12 cellular contexts compared by ENCODE assay signal in the genomic region with DNA sequence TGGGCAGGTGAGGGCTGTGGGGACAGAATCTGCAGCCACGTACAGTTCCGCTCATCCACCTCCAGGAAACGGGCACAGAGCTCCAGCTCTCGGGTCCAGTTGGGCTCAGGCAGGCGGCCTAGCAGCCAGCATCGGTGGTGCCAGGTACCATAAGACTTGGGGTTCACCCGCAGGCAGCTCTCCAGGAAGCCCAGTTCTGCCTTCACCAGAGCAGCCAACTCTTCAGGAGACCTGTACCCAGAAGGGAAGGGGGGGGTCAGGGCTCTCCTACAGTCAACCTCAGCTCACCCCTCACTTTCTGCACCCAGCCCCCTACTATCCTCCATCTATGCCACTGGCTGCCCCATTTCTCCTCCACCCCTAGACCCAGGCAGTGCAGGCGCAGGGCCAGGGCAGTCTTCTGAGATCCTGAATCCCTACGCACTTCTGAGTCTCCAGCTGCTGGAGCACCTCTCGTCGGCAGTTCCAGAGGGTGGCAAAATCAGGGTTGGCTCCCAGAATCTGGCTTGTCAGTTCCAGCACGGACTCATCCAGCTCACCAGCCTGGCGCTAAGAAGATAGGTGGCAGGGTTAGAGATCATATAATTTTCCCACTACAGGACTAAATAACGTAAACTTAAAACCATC. TPM values are rescaled to one million over a fixed set of nuclear protein-coding genes. Genes with fewer than 3 reads are reported as not detected.
DNase-seq lines count a peak whose midpoint lies in the region; ATAC-seq, FAIRE-seq and TF ChIP-seq lines count a peak whose summit lies in the region.
"Had no signal": no experiment of that assay in that cellular context is flagged by ENCODE, and none has a peak within 500 bp of the region (broad histone marks: within the 10 kb centered on the region; RNA-seq: fewer than 3 reads in every experiment).

No MANE protein-coding gene starts in this region.

- H4K20me1 ChIP-seq in Loucy (ENCODE audit: insufficient read depth, low read length, poor library complexity, severe bottlenecking) (no peaks in the 10 kb centered on the region), astrocyte (ENCODE audit: insufficient read depth, low read length) (no peaks in the 10 kb centered on the region)

- intact Hi-C loops in Caco-2 (cut with micrococcal nuclease; ENCODE audit: unreplicated experiment) (no loop called here), testis (cut with DNase I; ENCODE audit: low total_unique reads) (no loop called here)

- H3K4me2 ChIP-seq in Loucy (ENCODE audit: low read depth, low read length, poor library complexity, severe bottlenecking) (peak overlapping the region; percentile 97), astrocyte (ENCODE audit: low read length) (no peak overlapping the region)

- H3K36me3 ChIP-seq in Caco-2 (ENCODE audit: control insufficient read depth, insufficient read depth, low read length) (no peaks in the 10 kb centered on the region), Loucy (ENCODE audit: insufficient read depth, low read length) (no peaks in the 10 kb centered on the region), astrocyte (ENCODE audit: insufficient read depth, low read length) (peaks cover 7% of the 10 kb centered on the region), testis (ENCODE audit: low read depth, missing control alignments) (no peaks in the 10 kb centered on the region)

- H3K9me3 ChIP-seq in Caco-2: no peaks in the 10 kb centered on the region
- H3K9me3 ChIP-seq in Loucy (ENCODE audit: insufficient read depth, low read depth, low read length): no peaks in the 10 kb centered on the region
- H3K9me3 ChIP-seq in astrocyte (ENCODE audit: insufficient read depth, low read depth, low read length): no peaks in the 10 kb centered on the region
- no peaks in the 10 kb centered on the region for H3K9me3 ChIP-seq in testis

- no peak for DNase-seq in Caco-2
- DNase-seq in astrocyte (ENCODE audit: low read depth): no peak
- no peak for DNase-seq in testis
- DNase-seq in NCI-H345 (lab: John Stamatoyannopoulos, UW): no peak
- DNase-seq: activated CD4-positive, alpha-beta T cell treated with anti-CD3 and anti-CD28 coated beads, Interleukin-2, amount 50 U/mL, for 48 hours; foreskin fibroblast; NCI-H2081 had no signal

- H3K4me1 Mint-ChIP-seq in Caco-2 (ENCODE audit: low read depth, unreplicated experiment): peaks cover 11% of the 10 kb centered on the region
- H3K4me1 Mint-ChIP-seq in astrocyte (ENCODE audit: low read depth, unreplicated experiment): peaks cover 7% of the 10 kb centered on the region
- H3K4me1 Mint-ChIP-seq in nephron: peaks cover 14% of the 10 kb centered on the region

- H3K4me3 ChIP-seq in Caco-2 (ENCODE audit: low read depth, low read length) (no peak overlapping the region), Loucy (ENCODE audit: low read length, poor library complexity, severe bottlenecking) (peak overlapping the region; percentile 84), astrocyte (ENCODE audit: insufficient read depth, low read depth, low read length) (no peak overlapping the region), testis (no peak overlapping the region)

- FAIRE-seq in astrocyte (lab: Jason Lieb, UNC): no peak
- FAIRE-seq: islet of Langerhans had no signal

- H3K9me2 ChIP-seq in Loucy (replicated peaks; ENCODE audit: low read depth, low read length): no peaks in the 10 kb centered on the region

- POLR2A ChIA-PET in Caco-2 (lab: Charles Lee): interaction anchor here (0.5 to 2.1 kb wide), 2 partner anchors 27 to 172 kb away, joined by 3 to 39 read pairs; partner anchors contain the start of gene TINF2

- H3K27me3 Mint-ChIP-seq in Caco-2 (ENCODE audit: insufficient read depth, unreplicated experiment) (no peaks in the 10 kb centered on the region), astrocyte (ENCODE audit: low read depth, unreplicated experiment) (no peaks in the 10 kb centered on the region), nephron (ENCODE audit: low read depth) (no peaks in the 10 kb centered on the region)

- no peak for TF ChIP-seq CTCF in Caco-2 (IDR thresholded peaks at IDR 0.05; ENCODE audit: insufficient read depth in 1 of 2, low read depth in 1 of 2, low read length in 1 of 2, severe bottlenecking in 1 of 2, unreplicated experiment in 1 of 2)
- TF ChIP-seq CTCF in Loucy (conservative IDR thresholded peaks at IDR 0.05; ENCODE audit: low read length): no peak
- TF ChIP-seq CTCF in astrocyte (IDR thresholded peaks at IDR 0.05; ENCODE audit: insufficient read depth, low read depth, low read length): no peak
- TF ChIP-seq CTCF in nephron (IDR thresholded peaks at IDR 0.05; ENCODE audit: unreplicated experiment in 3 of 3): no peak
- no peak for TF ChIP-seq CTCF in testis (IDR thresholded peaks at IDR 0.05)

- TF ChIP-seq POLR2A in testis (IDR thresholded peaks at IDR 0.05): no peak

- H3K4me3 Mint-ChIP-seq in Caco-2 (ENCODE audit: unreplicated experiment) (no peak overlapping the region), astrocyte (ENCODE audit: unreplicated experiment) (peak overlapping the region; percentile 92), nephron (peak overlapping the region; percentile 90 to 96 (median 95))

- H3K27me3 ChIP-seq in Caco-2 (replicated peaks; ENCODE audit: control insufficient read depth, insufficient read depth, low read length): no peaks in the 10 kb centered on the region
- no peaks in the 10 kb centered on the region for H3K27me3 ChIP-seq in Loucy (ENCODE audit: insufficient read depth, low read length, poor library complexity, severe bottlenecking)
- no peaks in the 10 kb centered on the region for H3K27me3 ChIP-seq in astrocyte (ENCODE audit: insufficient read depth, low read length)
- no peaks in the 10 kb centered on the region for H3K27me3 ChIP-seq in testis
- H3K27me3 ChIP-seq: dorsolateral prefrontal cortex had no signal

- H3K27ac ChIP-seq in astrocyte (ENCODE audit: low read depth, low read length) (no peak overlapping the region), testis (no peak overlapping the region)

- CTCF ChIA-PET in Caco-2 (lab: Charles Lee): interaction anchor here (0.9 to 1.8 kb wide), 3 partner anchors 27 to 162 kb away, joined by 4 to 16 read pairs (median 6); partner anchors contain the start of genes DHRS1 and NOP9

- 91 to 93% methylated on average over 7 to 14 of the region's 14 CpGs for WGBS in testis, 2 donors

- H3K9ac ChIP-seq in Loucy (ENCODE audit: low read depth, low read length, poor library complexity, severe bottlenecking) (peak overlapping the region; percentile 92), astrocyte (ENCODE audit: low read length) (no peak overlapping the region)

- H3K36me3 Mint-ChIP-seq in Caco-2 (ENCODE audit: insufficient read depth, unreplicated experiment) (peaks cover 6% of the 10 kb centered on the region), astrocyte (ENCODE audit: low read depth, unreplicated experiment) (peaks cover 28% of the 10 kb centered on the region), nephron (ENCODE audit: low read depth) (peaks cover 5% of the 10 kb centered on the region)

- no peak for ATAC-seq in GM21360 (IDR thresholded peaks at IDR 0.05; ENCODE audit: unreplicated experiment)

- H3K9me3 Mint-ChIP-seq in Caco-2 (ENCODE audit: unreplicated experiment) (no peaks in the 10 kb centered on the region), astrocyte (ENCODE audit: unreplicated experiment) (no peaks in the 10 kb centered on the region), nephron (no peaks in the 10 kb centered on the region)

- H3K27ac Mint-ChIP-seq in Caco-2 (ENCODE audit: unreplicated experiment): no peak overlapping the region
- no peak overlapping the region for H3K27ac Mint-ChIP-seq in astrocyte (ENCODE audit: unreplicated experiment)
- H3K27ac Mint-ChIP-seq in nephron: no peak overlapping the region

- BruUV-seq in Caco-2 (replicated peaks; lab: Mats Ljungman, UMichigan): TSS peak; percentile 56

- H3K4me1 ChIP-seq in Caco-2 (peaks cover 5% of the 10 kb centered on the region), Loucy (ENCODE audit: insufficient read depth, low read length, poor library complexity, severe bottlenecking) (peaks cover 14% of the 10 kb centered on the region), astrocyte (ENCODE audit: insufficient read depth, low read length) (peaks cover 5% of the 10 kb centered on the region), testis (peaks cover 7% of the 10 kb centered on the region)

- H3K79me2 ChIP-seq in Loucy (ENCODE audit: insufficient read depth, low read length) (peaks cover 14% of the 10 kb centered on the region; the same call in 1 of the 2 replicates), astrocyte (ENCODE audit: insufficient read depth, low read length) (no peaks in the 10 kb centered on the region)

- H2AFZ ChIP-seq in Loucy (ENCODE audit: low read length) (no peak overlapping the region), astrocyte (ENCODE audit: low read depth, low read length) (no peak overlapping the region)

- H3F3A ChIP-seq in Loucy (ENCODE audit: low read depth): no peaks in the 10 kb centered on the region

RNA-seq across cellular contexts. Expression of gene RABGGTA, which starts 1.4 kb away (rescaled TPM):
- total RNA-seq in Caco-2 (2022) (27.1 and 30.4 TPM in 2 replicates), astrocyte (26.6 and 27.3 TPM in 2 replicates), testis (10 to 100 TPM; 70.9 to 90.2 TPM)
- polyA plus RNA-seq in testis (ENCODE audit: insufficient read depth, low read depth, low replicate concordance): 33.5 TPM

RNA-seq across cellular contexts. Expression of gene TGM1, which starts 7.0 kb away (rescaled TPM):
- total RNA-seq in Caco-2 (2022) (5.9 and 6.1 TPM in 2 replicates), astrocyte (3.8 and 4.8 TPM in 2 replicates), testis (10 to 100 TPM in 1 of 2 donors, 1 to 10 TPM in 1; 3.6 to 10.5 TPM)
- 5.4 TPM for polyA plus RNA-seq in testis (ENCODE audit: insufficient read depth, low read depth, low replicate concordance)

RNA-seq across cellular contexts. Expression of gene TINF2, which starts 27.6 kb away (rescaled TPM):
- 33.4 and 34.4 TPM in 2 replicates for total RNA-seq in Caco-2 (2022)
- 33.0 and 36.2 TPM in 2 replicates for total RNA-seq in astrocyte
- total RNA-seq in testis: 10 to 100 TPM; 27.5 to 32.1 TPM
- polyA plus RNA-seq in testis (ENCODE audit: insufficient read depth, low read depth, low replicate concordance): 45.6 TPM

RNA-seq across cellular contexts. Expression of gene DHRS1, which starts 29.6 kb away (rescaled TPM):
- total RNA-seq in Caco-2 (2022) (15.6 and 18.1 TPM in 2 replicates), astrocyte (26.5 and 30.3 TPM in 2 replicates), testis (10 to 100 TPM; 22.5 to 24.6 TPM)
- 19.2 TPM for polyA plus RNA-seq in testis (ENCODE audit: insufficient read depth, low read depth, low replicate concordance)

RNA-seq across cellular contexts. Expression of gene NOP9, which starts 29.6 kb away (rescaled TPM):
- total RNA-seq in Caco-2 (2022) (35.1 and 38.3 TPM in 2 replicates), astrocyte (22.9 and 23.5 TPM in 2 replicates), testis (10 to 100 TPM; 25.0 to 27.6 TPM)
- polyA plus RNA-seq in testis (ENCODE audit: insufficient read depth, low read depth, low replicate concordance): 20.1 TPM
